ENCODE assay signal across 1 cellular context in the genomic region with DNA sequence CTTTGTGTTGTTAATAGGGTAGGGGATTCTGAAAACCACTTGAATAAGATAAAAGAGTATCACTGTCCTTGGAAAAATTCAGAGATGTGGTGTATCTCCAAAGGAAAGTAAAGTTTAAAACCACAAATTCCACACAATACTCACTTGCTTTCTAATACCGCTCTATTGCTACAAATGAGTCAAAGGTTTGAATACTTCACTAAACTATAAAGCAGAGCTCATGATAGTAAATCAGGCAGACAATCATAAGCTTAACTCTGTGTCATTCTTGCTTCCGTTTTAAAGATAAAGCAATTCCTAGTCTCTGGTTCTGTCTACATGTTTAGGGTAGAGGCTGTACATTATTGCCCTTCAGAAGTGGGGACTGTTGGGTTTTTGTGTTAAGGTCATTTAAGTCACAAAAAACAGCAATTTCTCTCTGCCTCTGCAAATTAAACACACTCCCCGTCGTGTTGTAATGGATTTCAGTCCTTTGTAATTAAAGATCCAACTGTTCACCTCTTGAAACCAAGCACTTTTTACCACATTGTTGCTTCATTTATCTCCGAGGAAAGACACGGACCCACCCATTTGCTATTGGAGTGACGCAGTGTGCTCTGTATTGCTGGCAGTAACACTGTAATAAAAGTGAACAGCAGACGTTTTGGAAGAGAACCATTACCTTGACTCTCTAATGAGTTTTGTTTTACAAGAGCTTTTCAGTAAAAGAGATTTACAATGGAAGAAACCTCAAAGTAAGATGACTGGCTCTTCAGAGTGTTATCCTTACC.
TF ChIP-seq lines count a peak whose summit lies in the region.

No MANE protein-coding gene starts in this region.

TF ChIP-seq in GM23338, 12 proteins besides CTCF, POLR2A, EP300 and RAD21:
- TF ChIP-seq ZNF462 (CRISPR knock-in tag; IDR thresholded peaks at IDR 0.05) (no peak), CREB1 (CRISPR knock-in tag; IDR thresholded peaks at IDR 0.05; ENCODE audit: low read depth) (no peak), REST (IDR thresholded peaks at IDR 0.05; ENCODE audit: unreplicated experiment) (no peak), POLR2AphosphoS5 (IDR thresholded peaks at IDR 0.05; ENCODE audit: low read depth) (no peak)
- TF ChIP-seq, protein P1, sequence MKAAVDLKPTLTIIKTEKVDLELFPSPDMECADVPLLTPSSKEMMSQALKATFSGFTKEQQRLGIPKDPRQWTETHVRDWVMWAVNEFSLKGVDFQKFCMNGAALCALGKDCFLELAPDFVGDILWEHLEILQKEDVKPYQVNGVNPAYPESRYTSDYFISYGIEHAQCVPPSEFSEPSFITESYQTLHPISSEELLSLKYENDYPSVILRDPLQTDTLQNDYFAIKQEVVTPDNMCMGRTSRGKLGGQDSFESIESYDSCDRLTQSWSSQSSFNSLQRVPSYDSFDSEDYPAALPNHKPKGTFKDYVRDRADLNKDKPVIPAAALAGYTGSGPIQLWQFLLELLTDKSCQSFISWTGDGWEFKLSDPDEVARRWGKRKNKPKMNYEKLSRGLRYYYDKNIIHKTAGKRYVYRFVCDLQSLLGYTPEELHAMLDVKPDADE (IDR thresholded peaks at IDR 0.05): no peak
TF ChIP-seq in GM23338: peak in this region for 0.
